In the genomic region with DNA sequence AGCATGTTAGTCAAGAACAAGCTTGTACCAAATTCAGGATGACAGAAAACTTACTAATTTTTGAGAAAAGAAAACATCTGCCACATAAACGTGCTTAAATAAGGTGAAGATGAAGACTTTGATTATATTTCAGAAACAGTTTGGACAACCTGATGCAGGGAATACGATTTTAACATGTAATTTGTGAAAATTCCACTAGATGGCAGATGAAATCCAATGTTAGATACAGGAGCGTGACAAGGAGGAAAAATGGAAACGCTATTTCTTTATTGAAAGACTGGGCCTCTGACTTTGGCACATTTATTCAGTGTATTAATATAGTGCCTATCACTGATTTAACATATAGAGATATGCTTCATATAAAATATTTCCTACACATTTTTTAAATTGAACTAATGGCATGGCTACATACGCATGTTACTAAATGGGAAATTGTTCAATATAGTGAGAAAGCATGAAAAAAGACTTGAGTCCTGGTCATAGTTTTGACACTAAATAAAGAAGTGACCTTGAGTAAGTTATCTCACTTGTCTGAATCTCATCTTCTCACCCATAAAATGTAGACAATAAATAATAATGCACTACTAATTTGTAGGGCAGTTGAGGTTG, we compare ENCODE assay signal across 8 cellular contexts.
DNase-seq lines count a peak whose midpoint lies in the region; ATAC-seq, FAIRE-seq and TF ChIP-seq lines count a peak whose summit lies in the region.

No MANE protein-coding gene starts in this region.

- H3K36me3 ChIP-seq in K562 (ENCODE audit: control insufficient read depth, insufficient read depth, low read length) (no peaks in the 10 kb centered on the region), aorta (ENCODE audit: control insufficient read depth in 1 of 2, insufficient read depth in 2 of 2, low read length in 1 of 2) (no peaks in the 10 kb centered on the region)

- CTCF ChIA-PET in K562 (lab: Yijun Ruan, JAX; ENCODE audit: low intra/inter-chr PET ratio): interaction anchor here (0.7 to 1.4 kb wide), 4 partner anchors 558 to 771 kb away, joined by 3 to 11 read pairs (median 5); no protein-coding TSS in a partner anchor

- H3K4me1 ChIP-seq in K562 (replicated peaks in 1 of 2; ENCODE audit: control insufficient read depth in 2 of 2, insufficient read depth in 2 of 2, low read length in 2 of 2) (no peaks in the 10 kb centered on the region), aorta (ENCODE audit: control insufficient read depth in 1 of 2, insufficient read depth in 2 of 2, low read length in 2 of 2) (peaks cover 0 to 2% of the 10 kb centered on the region in 2 donors)

- ATAC-seq in GM18520 (IDR thresholded peaks at IDR 0.05; ENCODE audit: unreplicated experiment) (peak; percentile 52), HG03108 (IDR thresholded peaks at IDR 0.05; ENCODE audit: unreplicated experiment) (peak; percentile 70), K562 (peak; percentile 75), left colon (peak; percentile 67), aorta (ENCODE audit: low FRiP score) (peak; percentile 80)

- in situ Hi-C loops in K562 (cut with MboI): loop anchor here (10.0 kb wide), 1 partner anchor 776 kb away; no protein-coding TSS in a partner anchor

- no peaks in the 10 kb centered on the region for H3K79me2 ChIP-seq in K562 (ENCODE audit: control insufficient read depth, insufficient read depth, low read length)

- DNase-seq in AG08396 (ENCODE audit: low spot score) (peak; percentile 13), NCI-H345 (lab: John Stamatoyannopoulos, UW) (peak; percentile 66), K562 (ENCODE audit: extremely low read depth in 1 of 4, low spot score in 3 of 4) (peak; percentile 22 to 54 (median 24)), left colon (no peak), aorta (no peak)
- no peak for DNase-seq in stimulated activated CD4-positive, alpha-beta T cell treated with anti-CD3 and anti-CD28 coated beads, Interleukin-12 subunit alpha, Interleukin-12 subunit beta, amount 100 ng/mL, for 4 hours

- H3K27ac ChIP-seq in K562 (ENCODE audit: extremely low read depth, low read depth, low read length): no peak overlapping the region
- no peak overlapping the region for H3K27ac ChIP-seq in aorta (ENCODE audit: low read depth in 1 of 2, low read length in 2 of 2)

- H3K9me3 ChIP-seq in K562 (replicated peaks; ENCODE audit: control insufficient read depth, insufficient read depth, low read depth, low read length): no peaks in the 10 kb centered on the region
- no peaks in the 10 kb centered on the region for H3K9me3 ChIP-seq in aorta (ENCODE audit: control insufficient read depth, low read length)

- BruUV-seq in K562 (replicated peaks; lab: Mats Ljungman, UMichigan): no TSS peak

- H3K9ac ChIP-seq in K562 (ENCODE audit: insufficient read depth in 1 of 2, low read depth in 2 of 2, low read length in 2 of 2): no peak overlapping the region

- TF ChIP-seq POLR2A in K562 (conservative IDR thresholded peaks at IDR 0.05): no peak

- H3K4me2 ChIP-seq in K562 (ENCODE audit: insufficient read depth, low read length): no peak overlapping the region

- TF ChIP-seq CTCF in K562 (IDR thresholded peaks at IDR 0.05 in 2 of 3, conservative IDR thresholded peaks at IDR 0.05 in 1 of 3; ENCODE audit: insufficient read depth in 2 of 3, low read depth in 1 of 3, low read length in 3 of 3): peak in 2 of 3 experiments; percentile 50 to 66; a peak in 4 of 6 replicates

- FAIRE-seq in K562 (lab: Jason Lieb, UNC): peak; percentile 55

- intact Hi-C loops in K562 (cut with micrococcal nuclease): loop anchor here (2.0 to 10.0 kb wide), 3 partner anchors 216 to 772 kb away; partner anchors contain the start of gene SEMA3C
- intact Hi-C loops in left colon (cut with DNase I, micrococcal nuclease): loop anchor here in 1 of 2 donors (5.0 kb wide), 1 partner anchor 773 kb away; no protein-coding TSS in a partner anchor
- intact Hi-C loops in aorta (cut with DNase I): loop anchor here (2.0 kb wide), 3 partner anchors 558 to 772 kb away; no protein-coding TSS in a partner anchor

- H3K9me1 ChIP-seq in K562 (ENCODE audit: control insufficient read depth, insufficient read depth, low read length): no peaks in the 10 kb centered on the region

- no peaks in the 10 kb centered on the region for H4K20me1 ChIP-seq in K562 (replicated peaks; ENCODE audit: control insufficient read depth, insufficient read depth, low read length)

- H2AFZ ChIP-seq in K562 (ENCODE audit: low read depth, low read length): no peak overlapping the region

- TF ChIP-seq RAD21 in K562 (CRISPR knock-in tag; conservative IDR thresholded peaks at IDR 0.05 in 1 of 2, IDR thresholded peaks at IDR 0.05 in 1 of 2): peak; percentile 84 to 85

- POLR2A ChIA-PET in K562 (lab: Yijun Ruan, JAX): no interaction called here

- no peak overlapping the region for H3K4me3 ChIP-seq in K562
- no peak overlapping the region for H3K4me3 ChIP-seq in aorta (ENCODE audit: low read length in 2 of 2)

- H3K27me3 ChIP-seq in K562 (ENCODE audit: control insufficient read depth in 2 of 2, insufficient read depth in 2 of 2, low read length in 2 of 2) (no peaks in the 10 kb centered on the region), aorta (ENCODE audit: control insufficient read depth in 1 of 2, insufficient read depth in 2 of 2, low read length in 1 of 2) (no peaks in the 10 kb centered on the region)

- 10% methylated on average over 5 of the region's 5 CpGs for WGBS in K562 (ENCODE audit: insufficient coverage, low coverage, missing lambda C conversion rate)
- WGBS in aorta, 2 donors: 16 to 17% methylated on average over 5 of the region's 5 CpGs

- TF ChIP-seq EP300 in K562 (IDR thresholded peaks at IDR 0.05; ENCODE audit: low read length): no peak

TF ChIP-seq in K562, 482 proteins besides CTCF, POLR2A, EP300 and RAD21 (continues in another document):
- TF ChIP-seq TCF7L2 (IDR thresholded peaks at IDR 0.05; ENCODE audit: low read depth, low read length) (no peak), ZBTB34 (CRISPR knock-in tag; IDR thresholded peaks at IDR 0.05) (no peak), XRCC4 (IDR thresholded peaks at IDR 0.05; ENCODE audit: extremely low read depth, insufficient read depth, insufficient read length) (no peak), NFE2 (IDR thresholded peaks at IDR 0.05; ENCODE audit: low read depth) (peak; percentile 60), RBBP5 (IDR thresholded peaks at IDR 0.05; ENCODE audit: borderline replicate concordance, insufficient read depth, low read length, poor library complexity, severe bottlenecking) (no peak), ZBTB17 (CRISPR knock-in tag; IDR thresholded peaks at IDR 0.05) (no peak), SMC3 (conservative IDR thresholded peaks at IDR 0.05; ENCODE audit: insufficient read depth, low read depth, low read length) (peak; percentile 43; the same call in 1 of the 2 replicates)
- TF ChIP-seq, protein P1, sequence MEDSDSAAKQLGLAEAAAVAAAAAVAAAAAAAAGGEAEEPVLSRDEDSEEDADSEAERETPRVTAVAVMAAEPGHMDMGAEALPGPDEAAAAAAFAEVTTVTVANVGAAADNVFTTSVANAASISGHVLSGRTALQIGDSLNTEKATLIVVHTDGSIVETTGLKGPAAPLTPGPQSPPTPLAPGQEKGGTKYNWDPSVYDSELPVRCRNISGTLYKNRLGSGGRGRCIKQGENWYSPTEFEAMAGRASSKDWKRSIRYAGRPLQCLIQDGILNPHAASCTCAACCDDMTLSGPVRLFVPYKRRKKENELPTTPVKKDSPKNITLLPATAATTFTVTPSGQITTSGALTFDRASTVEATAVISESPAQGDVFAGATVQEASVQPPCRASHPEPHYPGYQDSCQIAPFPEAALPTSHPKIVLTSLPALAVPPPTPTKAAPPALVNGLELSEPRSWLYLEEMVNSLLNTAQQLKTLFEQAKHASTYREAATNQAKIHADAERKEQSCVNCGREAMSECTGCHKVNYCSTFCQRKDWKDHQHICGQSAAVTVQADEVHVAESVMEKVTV (CRISPR knock-in tag; IDR thresholded peaks at IDR 0.05): peak; percentile 41
- TF ChIP-seq, protein P2, sequence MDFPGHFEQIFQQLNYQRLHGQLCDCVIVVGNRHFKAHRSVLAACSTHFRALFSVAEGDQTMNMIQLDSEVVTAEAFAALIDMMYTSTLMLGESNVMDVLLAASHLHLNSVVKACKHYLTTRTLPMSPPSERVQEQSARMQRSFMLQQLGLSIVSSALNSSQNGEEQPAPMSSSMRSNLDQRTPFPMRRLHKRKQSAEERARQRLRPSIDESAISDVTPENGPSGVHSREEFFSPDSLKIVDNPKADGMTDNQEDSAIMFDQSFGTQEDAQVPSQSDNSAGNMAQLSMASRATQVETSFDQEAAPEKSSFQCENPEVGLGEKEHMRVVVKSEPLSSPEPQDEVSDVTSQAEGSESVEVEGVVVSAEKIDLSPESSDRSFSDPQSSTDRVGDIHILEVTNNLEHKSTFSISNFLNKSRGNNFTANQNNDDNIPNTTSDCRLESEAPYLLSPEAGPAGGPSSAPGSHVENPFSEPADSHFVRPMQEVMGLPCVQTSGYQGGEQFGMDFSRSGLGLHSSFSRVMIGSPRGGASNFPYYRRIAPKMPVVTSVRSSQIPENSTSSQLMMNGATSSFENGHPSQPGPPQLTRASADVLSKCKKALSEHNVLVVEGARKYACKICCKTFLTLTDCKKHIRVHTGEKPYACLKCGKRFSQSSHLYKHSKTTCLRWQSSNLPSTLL (IDR thresholded peaks at IDR 0.05): no peak

Comparison
In these comparisons a context has a peak if more than half of its experiments do, and no peak if none do; other contexts are left out.
1. DNase-seq: peak in AG08396 (single experiment), NCI-H345 (single experiment) and K562 (4 of 4); none in left colon (0 of 2), aorta (0 of 2) and stimulated activated CD4-positive, alpha-beta T cell treated with anti-CD3 and anti-CD28 coated beads, Interleukin-12 subunit alpha, Interleukin-12 subunit beta, amount 100 ng/mL, for 4 hours (single experiment).
2. Peak in every context shown above with its lines, with median percentiles within 50 percentile points of each other: ATAC-seq.